Comparison of ENCODE assay signal across 1 cellular context in genomic region chr15:59570364-59570763, GRCh38.
TF ChIP-seq lines count a peak whose summit lies in the region.

No MANE protein-coding gene starts in this region.

TF ChIP-seq in H1, 55 proteins besides CTCF, POLR2A, EP300 and RAD21:
- TF ChIP-seq SAP30 (IDR thresholded peaks at IDR 0.05; ENCODE audit: insufficient read depth, insufficient replicate concordance, low read length), result no peak
- TF ChIP-seq TAF7 (optimal IDR thresholded peaks at IDR 0.05; ENCODE audit: borderline replicate concordance, low read depth, low read length), result no peak
- TF ChIP-seq POLR2AphosphoS5 (IDR thresholded peaks at IDR 0.05; ENCODE audit: low read depth, low read length), result no peak
- TF ChIP-seq EZH2 (IDR thresholded peaks at IDR 0.05; ENCODE audit: low read depth, low read length, severe bottlenecking), result no peak
- TF ChIP-seq KDM1A (IDR thresholded peaks at IDR 0.05; ENCODE audit: borderline replicate concordance, low read length), result no peak
- no peak for TF ChIP-seq SIN3A (conservative IDR thresholded peaks at IDR 0.05 in 1 of 2, IDR thresholded peaks at IDR 0.05 in 1 of 2; ENCODE audit: low read depth in 1 of 2, low read length in 2 of 2)
- no peak for TF ChIP-seq SRF (IDR thresholded peaks at IDR 0.05; ENCODE audit: low read depth, low read length)
- TF ChIP-seq FOSL1 (IDR thresholded peaks at IDR 0.05; ENCODE audit: insufficient read depth, low read depth, low read length), result no peak
- TF ChIP-seq CEBPB (IDR thresholded peaks at IDR 0.05; ENCODE audit: low read depth, low read length), result no peak
- no peak for TF ChIP-seq TEAD4 (IDR thresholded peaks at IDR 0.05; ENCODE audit: low read depth, low read length)
- TF ChIP-seq BCL11A (IDR thresholded peaks at IDR 0.05; ENCODE audit: low read depth in 2 of 2, low read length in 2 of 2), result no peak
- TF ChIP-seq MAFK (IDR thresholded peaks at IDR 0.05; ENCODE audit: low read depth, low read length), result no peak
- TF ChIP-seq ATF2 (IDR thresholded peaks at IDR 0.05; ENCODE audit: low read length), result no peak
- no peak for TF ChIP-seq SIRT6 (IDR thresholded peaks at IDR 0.05; ENCODE audit: low read length)
- no peak for TF ChIP-seq RNF2 (IDR thresholded peaks at IDR 0.05; ENCODE audit: borderline replicate concordance, low read depth, low read length, missing control alignments, poor library complexity, severe bottlenecking)
TF ChIP-seq in H1: peak in this region for 0.
